In genomic region chr7:112940314-112940732, GRCh38 we compare ENCODE assay signal across 1 cellular context.
TF ChIP-seq lines count a peak whose summit lies in the region.

No MANE protein-coding gene starts in this region.

TF ChIP-seq in HEK293, 187 proteins besides CTCF, POLR2A, EP300 and RAD21 (continued from another document):
- TF ChIP-seq ZNF692 (tag by site-specific recombination; IDR thresholded peaks at IDR 0.05) = no peak
- TF ChIP-seq HOXC10 (CRISPR knock-in tag; IDR thresholded peaks at IDR 0.05) = no peak
- TF ChIP-seq ZNF791 (tag by site-specific recombination; IDR thresholded peaks at IDR 0.05) = no peak
- TF ChIP-seq YY1 (tag by site-specific recombination; IDR thresholded peaks at IDR 0.05) = no peak
- no peak for TF ChIP-seq ZNF155 (tag by site-specific recombination; IDR thresholded peaks at IDR 0.05)
- TF ChIP-seq ZNF747 (tag by site-specific recombination; IDR thresholded peaks at IDR 0.05) = no peak
- no peak for TF ChIP-seq ZNF473 (tag by site-specific recombination; IDR thresholded peaks at IDR 0.05)
- no peak for TF ChIP-seq ZNF114 (tag by site-specific recombination; IDR thresholded peaks at IDR 0.05)
- TF ChIP-seq ZNF544 (tag by site-specific recombination; IDR thresholded peaks at IDR 0.05) = no peak
- no peak for TF ChIP-seq REPIN1 (tag by site-specific recombination; IDR thresholded peaks at IDR 0.05; ENCODE audit: low read depth)
- no peak for TF ChIP-seq ZBTB48 (tag by site-specific recombination; IDR thresholded peaks at IDR 0.05)
- no peak for TF ChIP-seq BCL11B (tag by site-specific recombination; IDR thresholded peaks at IDR 0.05; ENCODE audit: low read depth)
- no peak for TF ChIP-seq TSHZ1 (tag by site-specific recombination; IDR thresholded peaks at IDR 0.05; ENCODE audit: borderline replicate concordance)
- TF ChIP-seq ZNF157 (tag by site-specific recombination; IDR thresholded peaks at IDR 0.05) = no peak
- no peak for TF ChIP-seq ZNF223 (tag by site-specific recombination; IDR thresholded peaks at IDR 0.05)
- no peak for TF ChIP-seq ZNF266 (tag by site-specific recombination; IDR thresholded peaks at IDR 0.05; ENCODE audit: low read depth)
- no peak for TF ChIP-seq ZNF776 (tag by site-specific recombination; IDR thresholded peaks at IDR 0.05; ENCODE audit: borderline replicate concordance)
- no peak for TF ChIP-seq ZNF138 (tag by site-specific recombination; IDR thresholded peaks at IDR 0.05; ENCODE audit: borderline replicate concordance)
